29 cellular contexts compared by ENCODE assay signal in the genomic region with DNA sequence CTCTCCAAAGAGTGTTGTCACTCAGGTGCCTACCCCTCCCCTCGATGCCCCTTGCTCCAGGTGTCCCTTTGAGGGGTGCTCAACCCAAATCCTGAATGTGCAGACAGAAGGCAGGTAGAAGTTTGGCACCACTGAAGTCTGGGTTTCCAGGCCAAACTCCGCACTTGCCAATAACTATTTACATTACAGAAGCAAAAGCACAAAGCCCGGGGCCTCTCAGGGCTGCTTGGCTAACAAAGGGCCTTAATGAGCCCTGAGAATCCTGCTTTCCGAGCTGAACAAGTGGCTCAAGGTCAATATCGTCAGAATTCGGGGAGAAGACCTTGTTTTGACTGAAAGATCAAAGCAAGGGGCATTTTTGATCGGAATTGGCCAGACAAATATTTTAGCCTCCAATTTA.
DNase-seq lines count a peak whose midpoint lies in the region; FAIRE-seq and TF ChIP-seq lines count a peak whose summit lies in the region.
"Had no signal": no experiment of that assay in that cellular context is flagged by ENCODE, and none has a peak within 500 bp of the region (broad histone marks: within the 10 kb centered on the region; RNA-seq: fewer than 3 reads in every experiment).

No MANE protein-coding gene starts in this region.

- FAIRE-seq in H1 (lab: Jason Lieb, UNC) (peak; percentile 19), small intestine (lab: Jason Lieb, UNC) (no peak)
- FAIRE-seq: bronchial epithelial cell, colon, G401.6 had no signal

- peak overlapping the region; percentile 67 for H3K27ac Mint-ChIP-seq in progenitor cell of endocrine pancreas
- H3K27ac Mint-ChIP-seq: activated CD8-positive, alpha-beta memory T cell treated with anti-CD3 and anti-CD28 coated beads, Interleukin-2, amount 10 ng/mL, durations not matched to agents 7 days and 5 days; activated naive CD8-positive, alpha-beta T cell treated with anti-CD3 and anti-CD28 coated beads, Interleukin-2, amount 10 ng/mL, durations not matched to agents 7 days and 5 days; immature natural killer cell had no signal

- no peak overlapping the region for H2BK5ac ChIP-seq in H1 (ENCODE audit: low read depth, low read length)

- no peak overlapping the region for H2BK12ac ChIP-seq in H1 (ENCODE audit: low read depth, low read length)

- TF ChIP-seq RAD21 in H1 (IDR thresholded peaks at IDR 0.05 in 1 of 2, conservative IDR thresholded peaks at IDR 0.05 in 1 of 2; ENCODE audit: low read depth in 2 of 2, low read length in 2 of 2): no peak

- H4K20me1 ChIP-seq in H1 (replicated peaks in 1 of 2; ENCODE audit: control insufficient read depth in 1 of 2, insufficient read depth in 2 of 2, low read length in 2 of 2): no peaks in the 10 kb centered on the region
- H4K20me1 ChIP-seq: BLaER1 treated with 17β-estradiol and CSF1 and Interleukin-3, amounts not matched to agents 10 nM and 100 nM had no signal

- H3K36me3 ChIP-seq in H7 (replicated peaks; ENCODE audit: control insufficient read depth, insufficient read depth, low read length) (no peaks in the 10 kb centered on the region), H1 (ENCODE audit: control insufficient read depth in 2 of 4, insufficient read depth in 4 of 4, low read length in 3 of 4) (no peaks in the 10 kb centered on the region), small intestine (ENCODE audit: control insufficient read depth in 2 of 2, insufficient read depth in 2 of 2, low read length in 2 of 2) (no peaks in the 10 kb centered on the region)
- H3K36me3 ChIP-seq: BLaER1 treated with 17β-estradiol and CSF1 and Interleukin-3, amounts not matched to agents 10 nM and 100 nM; HAP-1; sigmoid colon; tibial artery had no signal

- no peak for TF ChIP-seq EP300 in H1 (IDR thresholded peaks at IDR 0.05; ENCODE audit: borderline replicate concordance in 1 of 2, low read depth in 2 of 2, low read length in 2 of 2)

- H3K18ac ChIP-seq in H1 (ENCODE audit: extremely low read depth, low read length): no peak overlapping the region

- H3K9ac ChIP-seq in H1 (replicated peaks in 1 of 4; ENCODE audit: extremely low read depth in 1 of 4, low read depth in 3 of 4, low read length in 3 of 4): no peak overlapping the region; a peak in 1 of 7 replicates
- H3K9ac ChIP-seq: BLaER1 treated with 17β-estradiol and CSF1 and Interleukin-3, amounts not matched to agents 10 nM and 100 nM had no signal

- H3K23ac ChIP-seq in H1 (ENCODE audit: insufficient read length): no peak overlapping the region

- DNase-seq in H7 (peak; percentile 39), NCI-H1105 treated with DMSO at 0.1 percent for 48 hours (lab: John Stamatoyannopoulos, UW) (peak; percentile 70), H1 (ENCODE audit: low read depth in 1 of 2, low spot score in 2 of 2) (no peak), progenitor cell of endocrine pancreas (ENCODE audit: low spot score, unreplicated experiment) (no peak), NCI-H446 treated with DMSO at 0.1 percent for 48 hours (lab: John Stamatoyannopoulos, UW) (no peak), small intestine (no peak)
- DNase-seq in central memory CD4-positive, alpha-beta T cell: no peak
- DNase-seq: activated CD4-positive, CD25-positive, alpha-beta regulatory T cell; activated CD8-positive, alpha-beta memory T cell treated with anti-CD3 and anti-CD28 coated beads, Interleukin-2, amount 10 ng/mL, durations not matched to agents 7 days and 5 days; activated gamma-delta T cell; activated naive CD8-positive, alpha-beta T cell treated with anti-CD3 and anti-CD28 coated beads, Interleukin-2, amount 10 ng/mL, durations not matched to agents 7 days and 5 days; activated T-cell treated with anti-CD3 and anti-CD28 coated beads, Interleukin-2, amount 50 U/mL, for 4 hours; aorta; immature natural killer cell; Kasumi-1; left colon; mesendoderm; NCI-H187 treated with DMSO at 0.1 percent for 48 hours; sigmoid colon; stimulated activated CD4-positive, alpha-beta T cell treated with anti-CD3 and anti-CD28 coated beads, Interleukin-4, amount 100 ng/mL, for 1 hour; T-helper 1 cell; tibial artery had no signal

- H3K4me1 Mint-ChIP-seq in progenitor cell of endocrine pancreas (ENCODE audit: low read depth): peaks cover 14% of the 10 kb centered on the region
- H3K4me1 Mint-ChIP-seq: activated CD8-positive, alpha-beta memory T cell treated with anti-CD3 and anti-CD28 coated beads, Interleukin-2, amount 10 ng/mL, durations not matched to agents 7 days and 5 days; activated naive CD8-positive, alpha-beta T cell treated with anti-CD3 and anti-CD28 coated beads, Interleukin-2, amount 10 ng/mL, durations not matched to agents 7 days and 5 days; immature natural killer cell had no signal

- H3K56ac ChIP-seq in H1 (replicated peaks; ENCODE audit: insufficient read length, low read depth, low read length): no peak overlapping the region

- H3K14ac ChIP-seq in H1 (ENCODE audit: insufficient read length): no peak overlapping the region

- H4K5ac ChIP-seq in H1 (ENCODE audit: insufficient read length, low read depth, low read length): no peak overlapping the region

- TF ChIP-seq POLR2A in H1 (IDR thresholded peaks at IDR 0.05; ENCODE audit: control extremely low read depth in 1 of 2, low read depth in 2 of 2, low read length in 2 of 2): no peak

- TF ChIP-seq CTCF in H1 (IDR thresholded peaks at IDR 0.05; ENCODE audit: control extremely low read depth in 1 of 3, insufficient read depth in 1 of 3, low read depth in 1 of 3, low read length in 3 of 3) (no peak), progenitor cell of endocrine pancreas (IDR thresholded peaks at IDR 0.05; ENCODE audit: unreplicated experiment) (no peak)

- H3K4me3 ChIP-seq in H7 (ENCODE audit: insufficient read depth, low read depth, low read length): no peak overlapping the region
- H3K4me3 ChIP-seq in H1 (ENCODE audit: extremely low read depth in 1 of 4, insufficient read depth in 2 of 4, low read depth in 3 of 4, low read length in 4 of 4): peak overlapping the region in 2 of 4 experiments; percentile 10 to 11; a peak in 1 of 8 replicates
- H3K4me3 ChIP-seq in small intestine (ENCODE audit: low read depth in 1 of 2, low read length in 2 of 2): no peak overlapping the region
- H3K4me3 ChIP-seq: BLaER1 treated with 17β-estradiol and CSF1 and Interleukin-3, amounts not matched to agents 10 nM and 100 nM; HAP-1; hepatocyte; sigmoid colon; SK-N-MC; tibial artery had no signal

- H3K4me2 ChIP-seq in H1 (ENCODE audit: insufficient read depth in 1 of 2, low read depth in 2 of 2, low read length in 2 of 2): peak overlapping the region; percentile 22 to 56; a peak in 3 of 4 replicates
- H3K4me2 ChIP-seq: BLaER1 treated with 17β-estradiol and CSF1 and Interleukin-3, amounts not matched to agents 10 nM and 100 nM; hepatocyte had no signal

- 63% methylated on average over 7 of the region's 7 CpGs; no CpG with 5 or more reads in 1 of the 2 experiments for WGBS in H1 (ENCODE audit: extremely low coverage in 1 of 2, insufficient coverage in 1 of 2, insufficient read length in 1 of 2, insufficient replicate concordance in 2 of 2, low coverage in 1 of 2, low lambda C conversion rate in 2 of 2, missing lambda C conversion rate in 1 of 2), 2 experiments
- 32 to 51% (median 35%) methylated on average over 7 of the region's 7 CpGs for WGBS in small intestine, 3 donors

- no peak overlapping the region for H2AK5ac ChIP-seq in H1 (ENCODE audit: low read depth, low read length)

- H2BK120ac ChIP-seq in H1 (replicated peaks; ENCODE audit: low read depth, low read length): peak overlapping the region; percentile 60

- H3K27ac ChIP-seq in H1 (ENCODE audit: low read depth, low read length) (no peak overlapping the region), small intestine (ENCODE audit: low read depth in 1 of 2, low read length in 1 of 2) (no peak overlapping the region)
- H3K27ac ChIP-seq: BLaER1 treated with 17β-estradiol and CSF1 and Interleukin-3, amounts not matched to agents 10 nM and 100 nM; hepatocyte; sigmoid colon; SK-N-MC; tibial artery had no signal

- H3K79me1 ChIP-seq in H1 (ENCODE audit: low read depth, low read length): no peaks in the 10 kb centered on the region

- POLR2A ChIA-PET in H1 (lab: Charles Lee; ENCODE audit: partially characterized antibody): no interaction called here

- 0 out of 2 replicates have a peak overlapping the region, but pooled peaks have one; percentile 74 for H2AFZ ChIP-seq in H1 (ENCODE audit: low read length)
- H2AFZ ChIP-seq: hepatocyte had no signal

- H3K4me1 ChIP-seq in H1 (replicated peaks in 1 of 4; ENCODE audit: control insufficient read depth in 3 of 4, insufficient read depth in 4 of 4, low read length in 3 of 4): peaks cover 4 to 13% (median 5%) of the 10 kb centered on the region in 4 experiments
- no peaks in the 10 kb centered on the region for H3K4me1 ChIP-seq in small intestine (ENCODE audit: control insufficient read depth in 2 of 2, insufficient read depth in 1 of 2, low read depth in 1 of 2, low read length in 1 of 2)
- H3K4me1 ChIP-seq: HAP-1, sigmoid colon, tibial artery had no signal

- H3K4ac ChIP-seq in H1 (replicated peaks; ENCODE audit: insufficient read length, low read depth, low read length): no peak overlapping the region

- 0 out of 2 replicates have a peak overlapping the region, but pooled peaks have one; percentile 7 for H2BK20ac ChIP-seq in H1 (ENCODE audit: low read length)

- CTCF ChIA-PET in H1 (lab: Charles Lee; ENCODE audit: partially characterized antibody): interaction anchor here (0.7 to 5.9 kb wide), 5 partner anchors 13 to 88 kb away, joined by 3 to 33 read pairs (median 5); no protein-coding TSS in a partner anchor

- H3K79me2 ChIP-seq in H1 (ENCODE audit: control insufficient read depth in 1 of 2, insufficient read depth in 2 of 2, low read length in 2 of 2): no peaks in the 10 kb centered on the region
- H3K79me2 ChIP-seq: hepatocyte had no signal

- no peak overlapping the region for H4K91ac ChIP-seq in H1 (replicated peaks; ENCODE audit: insufficient read length, low read length)

- H3K36me3 Mint-ChIP-seq in progenitor cell of endocrine pancreas (ENCODE audit: insufficient read depth): no peaks in the 10 kb centered on the region
- H3K36me3 Mint-ChIP-seq: activated CD8-positive, alpha-beta memory T cell treated with anti-CD3 and anti-CD28 coated beads, Interleukin-2, amount 10 ng/mL, durations not matched to agents 7 days and 5 days; activated naive CD8-positive, alpha-beta T cell treated with anti-CD3 and anti-CD28 coated beads, Interleukin-2, amount 10 ng/mL, durations not matched to agents 7 days and 5 days; immature natural killer cell had no signal

- no peaks in the 10 kb centered on the region for H3K23me2 ChIP-seq in H1 (ENCODE audit: low read depth, low read length)

- H3K9me3 ChIP-seq in H1 (ENCODE audit: insufficient read depth in 2 of 2, low read depth in 1 of 2, low read length in 1 of 2) (no peaks in the 10 kb centered on the region), small intestine (ENCODE audit: control insufficient read depth, low read depth) (no peaks in the 10 kb centered on the region)
- H3K9me3 ChIP-seq: BLaER1 treated with 17β-estradiol and CSF1 and Interleukin-3, amounts not matched to agents 10 nM and 100 nM; HAP-1; sigmoid colon; tibial artery had no signal

- H3K4me3 Mint-ChIP-seq in progenitor cell of endocrine pancreas (ENCODE audit: low read depth): no peak overlapping the region
- H3K4me3 Mint-ChIP-seq: activated CD8-positive, alpha-beta memory T cell treated with anti-CD3 and anti-CD28 coated beads, Interleukin-2, amount 10 ng/mL, durations not matched to agents 7 days and 5 days; activated naive CD8-positive, alpha-beta T cell treated with anti-CD3 and anti-CD28 coated beads, Interleukin-2, amount 10 ng/mL, durations not matched to agents 7 days and 5 days; activated T-cell treated with anti-CD3 and anti-CD28 coated beads, Interleukin-2, amount 50 U/mL, for 4 hours; immature natural killer cell had no signal

- H2BK15ac ChIP-seq in H1 (ENCODE audit: low read length): no peak overlapping the region

- no peak overlapping the region for H4K8ac ChIP-seq in H1 (ENCODE audit: extremely low read depth, insufficient read depth, low read length)

- H3K27me3 ChIP-seq in H7 (ENCODE audit: control insufficient read depth, insufficient read depth, low read length) (no peaks in the 10 kb centered on the region), H1 (replicated peaks in 1 of 4; ENCODE audit: control insufficient read depth in 3 of 4, extremely low read depth in 1 of 4, insufficient read depth in 3 of 4, low read length in 3 of 4) (no peaks in the 10 kb centered on the region), small intestine (ENCODE audit: control insufficient read depth in 2 of 2, insufficient read depth in 2 of 2, low read length in 2 of 2) (no peaks in the 10 kb centered on the region)
- H3K27me3 ChIP-seq: BLaER1 treated with 17β-estradiol and CSF1 and Interleukin-3, amounts not matched to agents 10 nM and 100 nM; hepatocyte; sigmoid colon; tibial artery had no signal

- H3K27me3 Mint-ChIP-seq in progenitor cell of endocrine pancreas: peaks cover 8% of the 10 kb centered on the region
- H3K27me3 Mint-ChIP-seq: activated naive CD8-positive, alpha-beta T cell treated with anti-CD3 and anti-CD28 coated beads, Interleukin-2, amount 10 ng/mL, durations not matched to agents 7 days and 5 days had no signal

- H3K9me3 Mint-ChIP-seq in progenitor cell of endocrine pancreas (ENCODE audit: low read depth): no peaks in the 10 kb centered on the region
- H3K9me3 Mint-ChIP-seq: activated naive CD8-positive, alpha-beta T cell treated with anti-CD3 and anti-CD28 coated beads, Interleukin-2, amount 10 ng/mL, durations not matched to agents 7 days and 5 days; activated T-cell treated with anti-CD3 and anti-CD28 coated beads, Interleukin-2, amount 50 U/mL, for 4 hours; immature natural killer cell had no signal

Comparison
In these comparisons a context has a peak if more than half of its experiments do, and no peak if none do; other contexts are left out.
1. DNase-seq: peak in H7 (single experiment) and NCI-H1105 treated with DMSO at 0.1 percent for 48 hours (single experiment); none in H1 (0 of 2), progenitor cell of endocrine pancreas (single experiment), NCI-H446 treated with DMSO at 0.1 percent for 48 hours (single experiment), small intestine (single experiment) and central memory CD4-positive, alpha-beta T cell (single experiment).